9 cellular contexts compared by ENCODE assay signal in genomic region chr3:14440168-14440518, GRCh38. TPM values are rescaled to one million over a fixed set of nuclear protein-coding genes. Genes with fewer than 3 reads are reported as not detected.
DNase-seq lines count a peak whose midpoint lies in the region; ATAC-seq and TF ChIP-seq lines count a peak whose summit lies in the region.
"Had no signal": no experiment of that assay in that cellular context is flagged by ENCODE, and none has a peak within 500 bp of the region (broad histone marks: within the 10 kb centered on the region; RNA-seq: fewer than 3 reads in every experiment).

No MANE protein-coding gene starts in this region.

- no peak overlapping the region for H3K4me3 ChIP-seq in GM23338
- H3K4me3 ChIP-seq: stomach had no signal

- no peaks in the 10 kb centered on the region for H3F3A ChIP-seq in GM23338 (replicated peaks; ENCODE audit: low read depth)

- DNase-seq in CD1c-positive myeloid dendritic cell (ENCODE audit: extremely low spot score): peak; percentile 45
- no peak for DNase-seq in GM23338 (ENCODE audit: low spot score)
- DNase-seq in WTC11 (ENCODE audit: low spot score): no peak
- DNase-seq in neural crest cell (ENCODE audit: low read depth, low spot score): no peak
- no peak for DNase-seq in Ammon's horn (ENCODE audit: low spot score)

- H3K9me2 ChIP-seq in GM23338 (ENCODE audit: insufficient read depth): no peaks in the 10 kb centered on the region

- H2AFZ ChIP-seq in GM23338: no peak overlapping the region

- H3K27me3 ChIP-seq in GM23338 (ENCODE audit: insufficient read depth): no peaks in the 10 kb centered on the region
- H3K27me3 ChIP-seq: stomach had no signal

- H3K4me2 ChIP-seq in GM23338: no peak overlapping the region

- peaks cover 5% of the 10 kb centered on the region; the same call in 1 of the 2 replicates for H3K36me3 ChIP-seq in GM23338 (ENCODE audit: insufficient read depth)

- H3K4me1 ChIP-seq in GM23338 (ENCODE audit: insufficient read depth): 0 out of 2 replicates have a peak, but pooled peaks cover 4% of the 10 kb centered on the region

- H3K4me1 Mint-ChIP-seq in GM23338: peaks cover 23% of the 10 kb centered on the region
- peaks cover 38% of the 10 kb centered on the region for H3K4me1 Mint-ChIP-seq in WTC11
- peaks cover 32% of the 10 kb centered on the region for H3K4me1 Mint-ChIP-seq in neural crest cell

- no peak overlapping the region for H3K4me3 Mint-ChIP-seq in GM23338
- H3K4me3 Mint-ChIP-seq in WTC11: no peak overlapping the region
- H3K4me3 Mint-ChIP-seq in neural crest cell: no peak overlapping the region
- H3K4me3 Mint-ChIP-seq: activated naive CD4-positive, alpha-beta T cell treated with anti-CD3 and anti-CD28 coated beads, Interleukin-2, amount 50 U/mL, for 24 hours had no signal

- H3K9me3 Mint-ChIP-seq in GM23338: no peaks in the 10 kb centered on the region
- no peaks in the 10 kb centered on the region for H3K9me3 Mint-ChIP-seq in WTC11
- H3K9me3 Mint-ChIP-seq in neural crest cell: no peaks in the 10 kb centered on the region
- H3K9me3 Mint-ChIP-seq: activated naive CD4-positive, alpha-beta T cell treated with anti-CD3 and anti-CD28 coated beads, Interleukin-2, amount 50 U/mL, for 24 hours had no signal

- POLR2A ChIA-PET in WTC11 (lab: Charles Lee): no interaction called here

- H3K36me3 Mint-ChIP-seq in GM23338 (ENCODE audit: low read depth): peaks cover 19% of the 10 kb centered on the region
- peaks cover 14% of the 10 kb centered on the region for H3K36me3 Mint-ChIP-seq in WTC11
- H3K36me3 Mint-ChIP-seq in neural crest cell (ENCODE audit: low read depth): peaks cover 4% of the 10 kb centered on the region

- CTCF ChIA-PET in WTC11 (lab: Charles Lee): interaction anchor here (1.3 to 2.4 kb wide), 3 partner anchors 164 to 237 kb away, joined by 3 to 11 read pairs (median 5); no protein-coding TSS in a partner anchor

- H3K27ac Mint-ChIP-seq in GM23338: no peak overlapping the region
- H3K27ac Mint-ChIP-seq in WTC11: peak overlapping the region; percentile 41; the same call in 1 of the 2 replicates
- H3K27ac Mint-ChIP-seq in neural crest cell (ENCODE audit: unreplicated experiment): peak overlapping the region; percentile 80
- H3K27ac Mint-ChIP-seq: activated naive CD4-positive, alpha-beta T cell treated with anti-CD3 and anti-CD28 coated beads, Interleukin-2, amount 50 U/mL, for 24 hours had no signal

- H3K27me3 Mint-ChIP-seq in GM23338 (ENCODE audit: insufficient read depth, low read depth, poor library complexity): peaks cover 8% of the 10 kb centered on the region
- no peaks in the 10 kb centered on the region for H3K27me3 Mint-ChIP-seq in WTC11 (ENCODE audit: low read depth)
- no peaks in the 10 kb centered on the region for H3K27me3 Mint-ChIP-seq in neural crest cell (ENCODE audit: low read depth)
- H3K27me3 Mint-ChIP-seq: activated naive CD4-positive, alpha-beta T cell treated with anti-CD3 and anti-CD28 coated beads, Interleukin-2, amount 50 U/mL, for 24 hours had no signal

- TF ChIP-seq CTCF in GM23338 (conservative IDR thresholded peaks at IDR 0.05; ENCODE audit: low read depth in 2 of 2): no peak
- no peak for TF ChIP-seq CTCF in WTC11 (IDR thresholded peaks at IDR 0.05)
- TF ChIP-seq CTCF in neural crest cell (conservative IDR thresholded peaks at IDR 0.05): no peak

- peaks cover 48% of the 10 kb centered on the region for H4K20me1 ChIP-seq in GM23338 (replicated peaks; ENCODE audit: insufficient read depth)

- peaks cover 76% of the 10 kb centered on the region for H3K79me2 ChIP-seq in GM23338 (replicated peaks; ENCODE audit: insufficient read depth)

- ATAC-seq in GM23338: peak; percentile 10; the same call in 2 of the 3 replicates
- ATAC-seq in WTC11: no peak
- ATAC-seq in GM21515 (IDR thresholded peaks at IDR 0.05; ENCODE audit: unreplicated experiment): no peak
- ATAC-seq in HG03457 (IDR thresholded peaks at IDR 0.05; ENCODE audit: unreplicated experiment): no peak

- H3K27ac ChIP-seq in GM23338 (ENCODE audit: low read depth): no peak overlapping the region

TF ChIP-seq in GM23338, 12 proteins besides CTCF, POLR2A, EP300 and RAD21:
- no peak for TF ChIP-seq ZNF331 (CRISPR knock-in tag; IDR thresholded peaks at IDR 0.05; ENCODE audit: low read depth)
- TF ChIP-seq JUNB (IDR thresholded peaks at IDR 0.05; ENCODE audit: unreplicated experiment): no peak
- no peak for TF ChIP-seq ETS1 (IDR thresholded peaks at IDR 0.05)
- TF ChIP-seq ZNF114 (CRISPR knock-in tag; IDR thresholded peaks at IDR 0.05): no peak

TF ChIP-seq in WTC11, 78 proteins besides CTCF, POLR2A, EP300 and RAD21 (continues in another document):
- no peak for TF ChIP-seq FOXJ3 (CRISPR knock-in tag; IDR thresholded peaks at IDR 0.05; ENCODE audit: borderline replicate concordance)
- TF ChIP-seq SMAD3 (CRISPR knock-in tag; IDR thresholded peaks at IDR 0.05; ENCODE audit: borderline replicate concordance): no peak
- TF ChIP-seq ZNF532 (CRISPR knock-in tag; IDR thresholded peaks at IDR 0.05; ENCODE audit: borderline replicate concordance): no peak
- no peak for TF ChIP-seq E2F5 (CRISPR knock-in tag; IDR thresholded peaks at IDR 0.05)
- no peak for TF ChIP-seq ZBTB21 (CRISPR knock-in tag; IDR thresholded peaks at IDR 0.05; ENCODE audit: borderline replicate concordance)
- no peak for TF ChIP-seq KAT7 (CRISPR knock-in tag; IDR thresholded peaks at IDR 0.05; ENCODE audit: borderline replicate concordance)
- no peak for TF ChIP-seq AFF4 (CRISPR knock-in tag; IDR thresholded peaks at IDR 0.05; ENCODE audit: borderline replicate concordance)
- TF ChIP-seq ZNF232 (CRISPR knock-in tag; IDR thresholded peaks at IDR 0.05): no peak
- TF ChIP-seq GTF2I (CRISPR knock-in tag; conservative IDR thresholded peaks at IDR 0.05): no peak
- no peak for TF ChIP-seq ZNF121 (CRISPR knock-in tag; IDR thresholded peaks at IDR 0.05)

RNA-seq across cellular contexts. Expression of gene SLC6A6, which starts 37.7 kb away (rescaled TPM):
- total RNA-seq in GM23338 (2014; rRNA removed; shearing (Covaris generic)): 142 and 150 TPM in 2 replicates
- polyA plus RNA-seq in GM23338 (2016; fragmentation: Nextera tagmentation; extraction: Ambion mirVana): 27.5 and 31.6 TPM in 2 replicates
- total RNA-seq in WTC11 (2021): 144 to 211 TPM (median 147 TPM) in 3 replicates
- total RNA-seq in neural crest cell: 33.8 and 34.6 TPM in 2 replicates
